12 cellular contexts compared by ENCODE assay signal in the genomic region with DNA sequence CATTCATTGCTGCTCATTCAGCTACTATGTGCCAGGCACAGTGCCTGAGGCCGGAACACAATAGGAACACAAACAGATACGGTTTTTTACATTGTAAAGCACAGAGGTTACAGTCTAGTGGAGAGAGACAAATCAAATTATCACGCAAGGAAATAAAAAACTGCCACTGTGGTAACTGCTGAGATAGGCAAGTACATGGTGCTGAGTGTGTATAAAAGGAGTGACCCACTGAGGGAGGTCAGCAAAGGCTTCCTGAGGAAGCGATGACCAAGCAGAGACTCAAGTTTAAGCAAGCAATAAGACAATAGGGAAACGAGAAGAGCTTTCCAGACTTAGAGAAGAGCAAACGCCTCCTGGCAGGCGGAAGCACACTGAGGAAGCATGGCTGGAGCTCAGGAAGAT. TPM values are rescaled to one million over a fixed set of nuclear protein-coding genes. Genes with fewer than 3 reads are reported as not detected.
A peak's percentile ranks its signal among the peaks of the same experiment; 100 is the strongest.
DNase-seq lines count a peak whose midpoint lies in the region; ATAC-seq and TF ChIP-seq lines count a peak whose summit lies in the region.
"Had no signal": no experiment of that assay in that cellular context is flagged by ENCODE, and none has a peak within 500 bp of the region (broad histone marks: within the 10 kb centered on the region; RNA-seq: fewer than 3 reads in every experiment).

No MANE protein-coding gene starts in this region.

- no peaks in the 10 kb centered on the region for H3K36me3 ChIP-seq in psoas muscle (ENCODE audit: insufficient read depth in 1 of 2, low read depth in 1 of 2)

- H3K4me1 Mint-ChIP-seq in WTC11, result peaks cover 32% of the 10 kb centered on the region
- peaks cover 10% of the 10 kb centered on the region for H3K4me1 Mint-ChIP-seq in activated CD4-positive, alpha-beta memory T cell treated with anti-CD3 and anti-CD28 coated beads, Interleukin-2, amount 10 ng/mL, durations not matched to agents 7 days and 5 days

- peaks cover 7% of the 10 kb centered on the region for H3K9me3 Mint-ChIP-seq in WTC11
- no peaks in the 10 kb centered on the region for H3K9me3 Mint-ChIP-seq in activated CD4-positive, alpha-beta memory T cell treated with anti-CD3 and anti-CD28 coated beads, Interleukin-2, amount 10 ng/mL, durations not matched to agents 7 days and 5 days
- H3K9me3 Mint-ChIP-seq: CD4-positive, CD25-positive, alpha-beta regulatory T cell; dendritic cell treated with granulocyte-macrophage colony-stimulating factor and Interleukin-4, amounts not matched to agents 40 ng/mL and 50 ng/mL, for 4 days had no signal

- no peak overlapping the region for H3K4me3 Mint-ChIP-seq in WTC11
- no peak overlapping the region for H3K4me3 Mint-ChIP-seq in activated CD4-positive, alpha-beta memory T cell treated with anti-CD3 and anti-CD28 coated beads, Interleukin-2, amount 10 ng/mL, durations not matched to agents 7 days and 5 days
- H3K4me3 Mint-ChIP-seq: CD4-positive, CD25-positive, alpha-beta regulatory T cell; dendritic cell treated with granulocyte-macrophage colony-stimulating factor and Interleukin-4, amounts not matched to agents 40 ng/mL and 50 ng/mL, for 4 days had no signal

- H3K4me1 ChIP-seq in psoas muscle, result peaks cover 37% of the 10 kb centered on the region

- TF ChIP-seq CTCF in WTC11 (IDR thresholded peaks at IDR 0.05) (no peak), psoas muscle (IDR thresholded peaks at IDR 0.05) (no peak)

- H3K27me3 ChIP-seq in psoas muscle (ENCODE audit: insufficient read depth in 3 of 3, low read length in 2 of 3), result no peaks in the 10 kb centered on the region

- peaks cover 6% of the 10 kb centered on the region for H3K36me3 Mint-ChIP-seq in WTC11
- H3K36me3 Mint-ChIP-seq in activated CD4-positive, alpha-beta memory T cell treated with anti-CD3 and anti-CD28 coated beads, Interleukin-2, amount 10 ng/mL, durations not matched to agents 7 days and 5 days (ENCODE audit: low read depth), result no peaks in the 10 kb centered on the region
- H3K36me3 Mint-ChIP-seq: CD4-positive, CD25-positive, alpha-beta regulatory T cell had no signal

- H3K4me3 ChIP-seq in psoas muscle, result no peak overlapping the region

- peak overlapping the region; percentile 1; the same call in 1 of the 2 replicates for H3K27ac Mint-ChIP-seq in WTC11
- no peak overlapping the region for H3K27ac Mint-ChIP-seq in activated CD4-positive, alpha-beta memory T cell treated with anti-CD3 and anti-CD28 coated beads, Interleukin-2, amount 10 ng/mL, durations not matched to agents 7 days and 5 days
- H3K27ac Mint-ChIP-seq: CD4-positive, CD25-positive, alpha-beta regulatory T cell; dendritic cell treated with granulocyte-macrophage colony-stimulating factor and Interleukin-4, amounts not matched to agents 40 ng/mL and 50 ng/mL, for 4 days had no signal

- 26 to 46% (median 28%) methylated on average over 7 of the region's 7 CpGs for WGBS in psoas muscle, 3 donors

- H3K27ac ChIP-seq in psoas muscle, result peak overlapping the region; percentile 75

- no peaks in the 10 kb centered on the region for H3K27me3 Mint-ChIP-seq in WTC11 (ENCODE audit: low read depth)
- peaks cover 9% of the 10 kb centered on the region for H3K27me3 Mint-ChIP-seq in activated CD4-positive, alpha-beta memory T cell treated with anti-CD3 and anti-CD28 coated beads, Interleukin-2, amount 10 ng/mL, durations not matched to agents 7 days and 5 days
- H3K27me3 Mint-ChIP-seq: CD4-positive, CD25-positive, alpha-beta regulatory T cell had no signal

- no peaks in the 10 kb centered on the region for H3K9me3 ChIP-seq in psoas muscle

- POLR2A ChIA-PET in WTC11 (lab: Charles Lee), result no interaction called here
- POLR2A ChIA-PET in activated CD4-positive, alpha-beta memory T cell treated with anti-CD3 and anti-CD28 coated beads, Interleukin-2, amount 10 ng/mL, durations not matched to agents 7 days and 5 days (lab: Charles Lee), result no interaction called here

- in situ Hi-C loops in Caki2 (cut with HindIII; ENCODE audit: low pct_unique_long_range_greater_than_20kb, low sequenced_read_pairs), result no loop called here

- DNase-seq in Caki2 (ENCODE audit: low read depth) (peak; percentile 13), WTC11 (ENCODE audit: low spot score) (no peak), Right ventricle myocardium superior (peak; percentile 54), psoas muscle (no peak), C1 segment of cervical spinal cord (lab: John Stamatoyannopoulos, UW) (no peak), NCI-H1105 (lab: John Stamatoyannopoulos, UW) (no peak), NCI-H774 (lab: John Stamatoyannopoulos, UW) (no peak)
- DNase-seq in activated CD4-positive, alpha-beta memory T cell treated with anti-CD3 and anti-CD28 coated beads, Interleukin-2, amount 10 ng/mL, durations not matched to agents 7 days and 5 days, result no peak
- DNase-seq: activated CD8-positive, alpha-beta memory T cell treated with anti-CD3 and anti-CD28 coated beads, Interleukin-2, amount 50 U/mL, for 48 hours; CD4-positive, CD25-positive, alpha-beta regulatory T cell; NCI-H187 had no signal

- intact Hi-C loops in Right ventricle myocardium superior (cut with DNase I) (no loop called here), psoas muscle (cut with DNase I) (loop anchor here in 1 of 2 donors (5.0 kb wide), 1 partner anchor 34 kb away; no protein-coding TSS in a partner anchor)

- CTCF ChIA-PET in WTC11 (lab: Charles Lee), result interaction anchor here (0.6 to 1.1 kb wide), 2 partner anchors 11 to 162 kb away, joined by 3 read pairs; no protein-coding TSS in a partner anchor
- CTCF ChIA-PET in activated CD4-positive, alpha-beta memory T cell treated with anti-CD3 and anti-CD28 coated beads, Interleukin-2, amount 10 ng/mL, durations not matched to agents 7 days and 5 days (lab: Charles Lee), result interaction anchor here (1.3 to 1.5 kb wide), 3 partner anchors 11 to 449 kb away, joined by 4 read pairs; no protein-coding TSS in a partner anchor

- no peak for ATAC-seq in WTC11
- peak; percentile 72 for ATAC-seq in Right ventricle myocardium superior (ENCODE audit: poor library complexity)
- ATAC-seq in psoas muscle, result peak; percentile 32 to 50 (median 40)

TF ChIP-seq in WTC11, 78 proteins besides CTCF, POLR2A, EP300 and RAD21 (continues in another document):
- TF ChIP-seq GRHL2 (CRISPR knock-in tag; IDR thresholded peaks at IDR 0.05; ENCODE audit: insufficient replicate concordance, severe bottlenecking) (no peak), ZBTB43 (CRISPR knock-in tag; IDR thresholded peaks at IDR 0.05) (no peak), NFATC4 (CRISPR knock-in tag; IDR thresholded peaks at IDR 0.05) (no peak), PRDM15 (CRISPR knock-in tag; IDR thresholded peaks at IDR 0.05) (no peak)
- TF ChIP-seq, protein P1, sequence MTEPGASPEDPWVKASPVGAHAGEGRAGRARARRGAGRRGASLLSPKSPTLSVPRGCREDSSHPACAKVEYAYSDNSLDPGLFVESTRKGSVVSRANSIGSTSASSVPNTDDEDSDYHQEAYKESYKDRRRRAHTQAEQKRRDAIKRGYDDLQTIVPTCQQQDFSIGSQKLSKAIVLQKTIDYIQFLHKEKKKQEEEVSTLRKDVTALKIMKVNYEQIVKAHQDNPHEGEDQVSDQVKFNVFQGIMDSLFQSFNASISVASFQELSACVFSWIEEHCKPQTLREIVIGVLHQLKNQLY (CRISPR knock-in tag; IDR thresholded peaks at IDR 0.05), result no peak

RNA-seq across cellular contexts. Expression of gene NUFIP1, which starts 56.4 kb away (rescaled TPM):
- total RNA-seq in Caki2 (2014; rRNA removed; shearing (Covaris generic); ENCODE audit: low replicate concordance), result 3.4 and 3.6 TPM in 2 replicates
- total RNA-seq in WTC11 (2021) (14.0 to 14.7 TPM (median 14.0 TPM) in 3 replicates), Right ventricle myocardium superior (2.6 TPM), psoas muscle (1 to 10 TPM; 4.7 to 7.5 (median 6.2) TPM)
- polyA plus RNA-seq in psoas muscle, result 1 to 10 TPM; 3.4 to 6.6 (median 5.1) TPM
- 1 to 10 TPM; 4.0 to 4.3 TPM for total RNA-seq in activated CD4-positive, alpha-beta memory T cell treated with anti-CD3 and anti-CD28 coated beads, Interleukin-2, amount 10 ng/mL, durations not matched to agents 7 days and 5 days

RNA-seq across cellular contexts. Expression of gene GPALPP1, which starts 56.5 kb away (rescaled TPM):
- total RNA-seq in Caki2 (2014; rRNA removed; shearing (Covaris generic); ENCODE audit: low replicate concordance), result 13.8 and 20.9 TPM in 2 replicates
- total RNA-seq in WTC11 (2021), result 26.1 to 28.9 TPM (median 26.7 TPM) in 3 replicates
- 9.4 TPM for total RNA-seq in Right ventricle myocardium superior
- total RNA-seq in psoas muscle, result 10 to 100 TPM; 12.0 to 16.2 (median 13.1) TPM
- 1 to 10 TPM; 5.4 to 8.4 (median 5.5) TPM for polyA plus RNA-seq in psoas muscle
- total RNA-seq in activated CD4-positive, alpha-beta memory T cell treated with anti-CD3 and anti-CD28 coated beads, Interleukin-2, amount 10 ng/mL, durations not matched to agents 7 days and 5 days, result 10 to 100 TPM; 25.0 to 27.1 TPM

Comparison
In these comparisons a context has a peak if more than half of its experiments do, and no peak if none do; other contexts are left out.
1. DNase-seq: peak in Caki2 (single experiment) and Right ventricle myocardium superior (single experiment); none in WTC11 (single experiment), psoas muscle (0 of 2), C1 segment of cervical spinal cord (0 of 14), NCI-H1105 (single experiment), activated CD4-positive, alpha-beta memory T cell treated with anti-CD3 and anti-CD28 coated beads, Interleukin-2, amount 10 ng/mL, durations not matched to agents 7 days and 5 days (single experiment) and NCI-H774 (single experiment).